In genomic region chr12:104951759-104952509, GRCh38 we compare ENCODE assay signal across 18 cellular contexts. TPM values are rescaled to one million over a fixed set of nuclear protein-coding genes. Genes with fewer than 3 reads are reported as not detected.
DNase-seq lines count a peak whose midpoint lies in the region; ATAC-seq, FAIRE-seq and TF ChIP-seq lines count a peak whose summit lies in the region.
"Had no signal": no experiment of that assay in that cellular context is flagged by ENCODE, and none has a peak within 500 bp of the region (broad histone marks: within the 10 kb centered on the region; RNA-seq: fewer than 3 reads in every experiment).

No MANE protein-coding gene starts in this region.

- H3K4me2 ChIP-seq in A549 = peak overlapping the region; percentile 86

- H3K4me1 ChIP-seq in A549 (peaks cover 46% of the 10 kb centered on the region), A673 (ENCODE audit: insufficient read depth, low read length, poor library complexity, severe bottlenecking) (no peaks in the 10 kb centered on the region)

- in situ Hi-C loops in astrocyte of the spinal cord (cut with HindIII; ENCODE audit: low sequenced_read_pairs) = no loop called here

- ATAC-seq in A549 = no peak
- ATAC-seq in left lobe of liver = peak; percentile 59
- no peak for ATAC-seq in HG02938 (IDR thresholded peaks at IDR 0.05; ENCODE audit: unreplicated experiment)
- ATAC-seq: activated CD8-positive, alpha-beta T cell treated with anti-CD3 and anti-CD28 coated beads, Interleukin-2, amount 10 ng/mL, durations not matched to agents 7 days and 5 days; T-cell had no signal

- H3K27me3 ChIP-seq in A673 (replicated peaks; ENCODE audit: insufficient read depth, low read depth, low read length, poor library complexity) = peaks cover 59% of the 10 kb centered on the region

- no peak for TF ChIP-seq EP300 in A549 (IDR thresholded peaks at IDR 0.05)

- FAIRE-seq in A549 (lab: Jason Lieb, UNC) = peak; percentile 7
- FAIRE-seq: kidney had no signal

- BruUV-seq in A673 (replicated peaks; lab: Mats Ljungman, UMichigan) = no TSS peak

- intact Hi-C loops in A673 (cut with micrococcal nuclease; ENCODE audit: unreplicated experiment) = no loop called here

- peak overlapping the region; percentile 67 to 70; a peak in 3 of 6 replicates for H3K27ac ChIP-seq in A549
- no peak overlapping the region for H3K27ac ChIP-seq in A673 (ENCODE audit: low read depth, low read length, poor library complexity, severe bottlenecking)
- H3K27ac ChIP-seq: coronary artery had no signal

- TF ChIP-seq CTCF in A549 (IDR thresholded peaks at IDR 0.05) (no peak), HFFc6 (IDR thresholded peaks at IDR 0.05) (no peak), astrocyte of the spinal cord (IDR thresholded peaks at IDR 0.05; ENCODE audit: low read depth, low read length) (no peak), A673 (conservative IDR thresholded peaks at IDR 0.05; ENCODE audit: low read depth, low read length) (no peak), GM10248 (IDR thresholded peaks at IDR 0.05; ENCODE audit: control extremely low read depth, extremely low read depth, low read depth, missing control alignments) (no peak), GM10266 (IDR thresholded peaks at IDR 0.05; ENCODE audit: control insufficient read depth, insufficient read depth, low read depth, missing control alignments) (no peak)

- no peaks in the 10 kb centered on the region for H3K36me3 ChIP-seq in A673 (ENCODE audit: insufficient read depth, low read length, poor library complexity, severe bottlenecking)

- H3K4me3 ChIP-seq in A549 (no peak overlapping the region), astrocyte of the spinal cord (ENCODE audit: low read depth, low read length) (no peak overlapping the region), A673 (ENCODE audit: low read depth, low read length, poor library complexity, severe bottlenecking) (no peak overlapping the region)
- H3K4me3 ChIP-seq: coronary artery had no signal

- CTCF ChIA-PET in A549 (lab: Yijun Ruan, JAX) (no interaction called here), A673 (lab: Charles Lee) (no interaction called here), GM10248 (lab: Yijun Ruan, JAX) (interaction anchor here (1.4 kb wide), 1 partner anchor 570 kb away, joined by 3 read pairs; no protein-coding TSS in a partner anchor)

- POLR2A ChIA-PET in A549 (lab: Yijun Ruan, JAX) (no interaction called here), A673 (lab: Charles Lee; ENCODE audit: low non-redundant PET) (no interaction called here), GM10248 (lab: Yijun Ruan, JAX) (no interaction called here)

- no peaks in the 10 kb centered on the region for H3K36me3 Mint-ChIP-seq in HFFc6 (ENCODE audit: low read depth)
- H3K36me3 Mint-ChIP-seq: T-cell had no signal

- H3K27ac Mint-ChIP-seq in HFFc6 = no peak overlapping the region
- H3K27ac Mint-ChIP-seq: activated CD8-positive, alpha-beta T cell treated with anti-CD3 and anti-CD28 coated beads, Interleukin-2, amount 10 ng/mL, durations not matched to agents 7 days and 5 days; progenitor cell of endocrine pancreas; T-cell had no signal

- H3K9me3 Mint-ChIP-seq in HFFc6 = no peaks in the 10 kb centered on the region
- H3K9me3 Mint-ChIP-seq: T-cell had no signal

- H3K9me3 ChIP-seq in A549 = no peaks in the 10 kb centered on the region
- H3K9me3 ChIP-seq in A673 (ENCODE audit: low read depth, low read length, poor library complexity, severe bottlenecking) = no peaks in the 10 kb centered on the region

- 70% methylated on average over 5 of the region's 5 CpGs for WGBS in A549 (ENCODE audit: missing lambda C conversion rate)

- no peak overlapping the region for H3K4me3 Mint-ChIP-seq in HFFc6
- H3K4me3 Mint-ChIP-seq: activated CD8-positive, alpha-beta T cell treated with anti-CD3 and anti-CD28 coated beads, Interleukin-2, amount 10 ng/mL, durations not matched to agents 7 days and 5 days; T-cell had no signal

- no peak for TF ChIP-seq POLR2A in A549 (IDR thresholded peaks at IDR 0.05; ENCODE audit: low read length)

- H3K27me3 Mint-ChIP-seq in HFFc6 (ENCODE audit: insufficient read depth) = peaks cover 2% of the 10 kb centered on the region; the same call in 1 of the 2 replicates
- H3K27me3 Mint-ChIP-seq: T-cell had no signal

- TF ChIP-seq RAD21 in A549 (conservative IDR thresholded peaks at IDR 0.05 in 1 of 2, IDR thresholded peaks at IDR 0.05 in 1 of 2) = no peak

- DNase-seq in A549 (ENCODE audit: low read depth in 1 of 2, low spot score in 1 of 2) (no peak), HFFc6 (peak; percentile 30), astrocyte of the spinal cord (ENCODE audit: low read depth, low spot score) (peak; percentile 59), left lobe of liver (ENCODE audit: low spot score) (no peak), A673 (ENCODE audit: low spot score) (no peak), GM10248 (ENCODE audit: extremely low spot score) (no peak), GM10266 (ENCODE audit: extremely low spot score) (no peak)
- DNase-seq: activated CD8-positive, alpha-beta T cell treated with anti-CD3 and anti-CD28 coated beads, Interleukin-2, amount 10 ng/mL, durations not matched to agents 7 days and 5 days; amygdala; head of caudate nucleus; KG1; kidney; NCI-H2171 treated with DMSO at 0.1 percent for 48 hours; stimulated activated naive CD4-positive, alpha-beta T cell treated with Interleukin-2 at 50 U/mL for 16 hours; T-cell had no signal

- peaks cover 18% of the 10 kb centered on the region for H3K4me1 Mint-ChIP-seq in HFFc6 (ENCODE audit: low read depth)

TF ChIP-seq in A549, 52 proteins besides CTCF, POLR2A, EP300 and RAD21:
- no peak for TF ChIP-seq MAZ (IDR thresholded peaks at IDR 0.05; ENCODE audit: borderline replicate concordance, low read depth, low read length)
- TF ChIP-seq, protein P1, sequence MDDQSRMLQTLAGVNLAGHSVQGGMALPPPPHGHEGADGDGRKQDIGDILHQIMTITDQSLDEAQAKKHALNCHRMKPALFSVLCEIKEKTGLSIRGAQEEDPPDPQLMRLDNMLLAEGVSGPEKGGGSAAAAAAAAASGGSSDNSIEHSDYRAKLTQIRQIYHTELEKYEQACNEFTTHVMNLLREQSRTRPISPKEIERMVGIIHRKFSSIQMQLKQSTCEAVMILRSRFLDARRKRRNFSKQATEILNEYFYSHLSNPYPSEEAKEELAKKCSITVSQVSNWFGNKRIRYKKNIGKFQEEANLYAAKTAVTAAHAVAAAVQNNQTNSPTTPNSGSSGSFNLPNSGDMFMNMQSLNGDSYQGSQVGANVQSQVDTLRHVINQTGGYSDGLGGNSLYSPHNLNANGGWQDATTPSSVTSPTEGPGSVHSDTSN (IDR thresholded peaks at IDR 0.05) = no peak
- TF ChIP-seq, protein P2, sequence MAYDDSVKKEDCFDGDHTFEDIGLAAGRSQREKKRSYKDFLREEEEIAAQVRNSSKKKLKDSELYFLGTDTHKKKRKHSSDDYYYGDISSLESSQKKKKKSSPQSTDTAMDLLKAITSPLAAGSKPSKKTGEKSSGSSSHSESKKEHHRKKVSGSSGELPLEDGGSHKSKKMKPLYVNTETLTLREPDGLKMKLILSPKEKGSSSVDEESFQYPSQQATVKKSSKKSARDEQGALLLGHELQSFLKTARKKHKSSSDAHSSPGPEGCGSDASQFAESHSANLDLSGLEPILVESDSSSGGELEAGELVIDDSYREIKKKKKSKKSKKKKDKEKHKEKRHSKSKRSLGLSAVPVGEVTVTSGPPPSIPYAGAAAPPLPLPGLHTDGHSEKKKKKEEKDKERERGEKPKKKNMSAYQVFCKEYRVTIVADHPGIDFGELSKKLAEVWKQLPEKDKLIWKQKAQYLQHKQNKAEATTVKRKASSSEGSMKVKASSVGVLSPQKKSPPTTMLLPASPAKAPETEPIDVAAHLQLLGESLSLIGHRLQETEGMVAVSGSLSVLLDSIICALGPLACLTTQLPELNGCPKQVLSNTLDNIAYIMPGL (CRISPR knock-in tag; IDR thresholded peaks at IDR 0.05; ENCODE audit: borderline replicate concordance) = no peak
- no peak for TF ChIP-seq RFX5 (IDR thresholded peaks at IDR 0.05)
TF ChIP-seq in A549: peak in this region for 0.

RNA-seq across cellular contexts. Expression of gene SLC41A2, which starts 6.2 kb away (rescaled TPM):
- polyA plus RNA-seq in A549 (2011; rRNA removed) = 14.6 and 17.5 TPM in 2 replicates
- 2.4 and 2.6 TPM in 2 replicates for polyA plus RNA-seq in A549 (2012; cell fraction: cytosol; rRNA removed)
- 1.5 and 2.4 TPM in 2 replicates for polyA plus RNA-seq in A549 (2012; cell fraction: nucleus; rRNA removed)
- 13.8 to 16.5 TPM (median 14.8 TPM) in 3 replicates for polyA plus RNA-seq in A549 (2017; fragmentation: RNase III; extraction: RNeasy Plus Mini Kit Qiagen cat#74134 plus additional on column Dnase treatment)
- 16.4 and 18.8 TPM in 2 replicates for polyA minus RNA-seq in A549 (2011; rRNA and poly(A)+ RNA removed)
- 1 to 10 TPM; 6.7 to 9.4 (median 7.6) TPM for total RNA-seq in HFFc6 (2021; fragmentation: NEBNext Ultra II Directional; extraction: Animal tissue kit (Norgen Biotek cat#: 25700))
- total RNA-seq in left lobe of liver = 93.1 TPM
- total RNA-seq in A673 (2021) = 0.24 and 0.35 TPM in 2 replicates

RNA-seq across cellular contexts. Expression of gene NOPCHAP1, which starts 34.2 kb away (rescaled TPM):
- 16.6 and 29.5 TPM in 2 replicates for polyA plus RNA-seq in A549 (2011; rRNA removed)
- 21.2 and 24.9 TPM in 2 replicates for polyA plus RNA-seq in A549 (2012; cell fraction: cytosol; rRNA removed)
- 6.2 and 8.5 TPM in 2 replicates for polyA plus RNA-seq in A549 (2012; cell fraction: nucleus; rRNA removed)
- polyA plus RNA-seq in A549 (2017; fragmentation: RNase III; extraction: RNeasy Plus Mini Kit Qiagen cat#74134 plus additional on column Dnase treatment) = 21.7 to 24.5 TPM (median 24.5 TPM) in 3 replicates
- polyA minus RNA-seq in A549 (2011; rRNA and poly(A)+ RNA removed) = 11.3 and 18.7 TPM in 2 replicates
- total RNA-seq in HFFc6 (2021; fragmentation: NEBNext Ultra II Directional; extraction: Animal tissue kit (Norgen Biotek cat#: 25700)) = 10 to 100 TPM; 13.7 to 16.1 (median 14.0) TPM
- total RNA-seq in left lobe of liver = 5.9 TPM
- 31.2 and 32.5 TPM in 2 replicates for total RNA-seq in A673 (2021)

Comparison
In these comparisons a context has a peak if more than half of its experiments do, and no peak if none do; other contexts are left out.
1. DNase-seq: peak in HFFc6 (single experiment) and astrocyte of the spinal cord (single experiment); none in A549 (0 of 2), left lobe of liver (single experiment), A673 (single experiment), GM10248 (single experiment) and GM10266 (single experiment).